1 cellular context compared by ENCODE assay signal in the genomic region with DNA sequence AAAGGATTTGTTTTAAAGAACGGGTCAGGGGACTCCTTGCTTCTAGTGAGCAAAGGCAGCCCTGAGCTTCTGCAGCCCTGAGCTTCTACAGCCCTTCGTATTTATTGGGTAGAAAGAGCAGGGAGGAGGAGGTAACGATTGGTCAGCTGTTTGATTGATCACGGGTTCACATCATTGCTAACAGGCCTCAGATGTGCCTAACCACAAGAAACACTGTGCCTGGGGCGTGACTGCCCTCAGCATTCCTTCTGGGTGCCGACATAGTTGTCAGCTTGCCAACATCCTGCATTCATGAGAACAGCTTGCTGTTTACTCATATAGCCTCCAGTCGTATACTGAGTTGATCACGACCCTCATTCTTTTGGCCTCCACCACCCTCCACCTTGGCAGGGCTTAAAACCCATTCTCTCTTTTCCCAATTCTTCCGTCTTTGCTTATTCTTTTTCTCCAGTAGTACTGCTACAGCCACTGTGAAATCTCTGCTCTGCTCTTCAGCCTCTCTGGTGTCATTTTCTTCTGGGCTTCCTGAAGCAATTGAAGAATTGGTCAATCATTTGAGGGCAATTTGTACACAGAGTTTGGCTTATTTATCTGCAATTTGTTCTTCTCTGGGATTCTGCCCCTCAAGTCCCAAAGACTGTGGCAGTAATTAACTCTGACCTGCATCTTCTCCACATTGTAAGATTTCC.
TF ChIP-seq lines count a peak whose summit lies in the region.

No MANE protein-coding gene starts in this region.

TF ChIP-seq in HepG2, 621 proteins besides CTCF, POLR2A, EP300 and RAD21 (continued from another document):
- TF ChIP-seq STAT6 (CRISPR knock-in tag; IDR thresholded peaks at IDR 0.05; ENCODE audit: borderline replicate concordance), result no peak
- TF ChIP-seq REPIN1 (CRISPR knock-in tag; IDR thresholded peaks at IDR 0.05; ENCODE audit: borderline replicate concordance, low read depth), result no peak
- TF ChIP-seq, protein P1, sequence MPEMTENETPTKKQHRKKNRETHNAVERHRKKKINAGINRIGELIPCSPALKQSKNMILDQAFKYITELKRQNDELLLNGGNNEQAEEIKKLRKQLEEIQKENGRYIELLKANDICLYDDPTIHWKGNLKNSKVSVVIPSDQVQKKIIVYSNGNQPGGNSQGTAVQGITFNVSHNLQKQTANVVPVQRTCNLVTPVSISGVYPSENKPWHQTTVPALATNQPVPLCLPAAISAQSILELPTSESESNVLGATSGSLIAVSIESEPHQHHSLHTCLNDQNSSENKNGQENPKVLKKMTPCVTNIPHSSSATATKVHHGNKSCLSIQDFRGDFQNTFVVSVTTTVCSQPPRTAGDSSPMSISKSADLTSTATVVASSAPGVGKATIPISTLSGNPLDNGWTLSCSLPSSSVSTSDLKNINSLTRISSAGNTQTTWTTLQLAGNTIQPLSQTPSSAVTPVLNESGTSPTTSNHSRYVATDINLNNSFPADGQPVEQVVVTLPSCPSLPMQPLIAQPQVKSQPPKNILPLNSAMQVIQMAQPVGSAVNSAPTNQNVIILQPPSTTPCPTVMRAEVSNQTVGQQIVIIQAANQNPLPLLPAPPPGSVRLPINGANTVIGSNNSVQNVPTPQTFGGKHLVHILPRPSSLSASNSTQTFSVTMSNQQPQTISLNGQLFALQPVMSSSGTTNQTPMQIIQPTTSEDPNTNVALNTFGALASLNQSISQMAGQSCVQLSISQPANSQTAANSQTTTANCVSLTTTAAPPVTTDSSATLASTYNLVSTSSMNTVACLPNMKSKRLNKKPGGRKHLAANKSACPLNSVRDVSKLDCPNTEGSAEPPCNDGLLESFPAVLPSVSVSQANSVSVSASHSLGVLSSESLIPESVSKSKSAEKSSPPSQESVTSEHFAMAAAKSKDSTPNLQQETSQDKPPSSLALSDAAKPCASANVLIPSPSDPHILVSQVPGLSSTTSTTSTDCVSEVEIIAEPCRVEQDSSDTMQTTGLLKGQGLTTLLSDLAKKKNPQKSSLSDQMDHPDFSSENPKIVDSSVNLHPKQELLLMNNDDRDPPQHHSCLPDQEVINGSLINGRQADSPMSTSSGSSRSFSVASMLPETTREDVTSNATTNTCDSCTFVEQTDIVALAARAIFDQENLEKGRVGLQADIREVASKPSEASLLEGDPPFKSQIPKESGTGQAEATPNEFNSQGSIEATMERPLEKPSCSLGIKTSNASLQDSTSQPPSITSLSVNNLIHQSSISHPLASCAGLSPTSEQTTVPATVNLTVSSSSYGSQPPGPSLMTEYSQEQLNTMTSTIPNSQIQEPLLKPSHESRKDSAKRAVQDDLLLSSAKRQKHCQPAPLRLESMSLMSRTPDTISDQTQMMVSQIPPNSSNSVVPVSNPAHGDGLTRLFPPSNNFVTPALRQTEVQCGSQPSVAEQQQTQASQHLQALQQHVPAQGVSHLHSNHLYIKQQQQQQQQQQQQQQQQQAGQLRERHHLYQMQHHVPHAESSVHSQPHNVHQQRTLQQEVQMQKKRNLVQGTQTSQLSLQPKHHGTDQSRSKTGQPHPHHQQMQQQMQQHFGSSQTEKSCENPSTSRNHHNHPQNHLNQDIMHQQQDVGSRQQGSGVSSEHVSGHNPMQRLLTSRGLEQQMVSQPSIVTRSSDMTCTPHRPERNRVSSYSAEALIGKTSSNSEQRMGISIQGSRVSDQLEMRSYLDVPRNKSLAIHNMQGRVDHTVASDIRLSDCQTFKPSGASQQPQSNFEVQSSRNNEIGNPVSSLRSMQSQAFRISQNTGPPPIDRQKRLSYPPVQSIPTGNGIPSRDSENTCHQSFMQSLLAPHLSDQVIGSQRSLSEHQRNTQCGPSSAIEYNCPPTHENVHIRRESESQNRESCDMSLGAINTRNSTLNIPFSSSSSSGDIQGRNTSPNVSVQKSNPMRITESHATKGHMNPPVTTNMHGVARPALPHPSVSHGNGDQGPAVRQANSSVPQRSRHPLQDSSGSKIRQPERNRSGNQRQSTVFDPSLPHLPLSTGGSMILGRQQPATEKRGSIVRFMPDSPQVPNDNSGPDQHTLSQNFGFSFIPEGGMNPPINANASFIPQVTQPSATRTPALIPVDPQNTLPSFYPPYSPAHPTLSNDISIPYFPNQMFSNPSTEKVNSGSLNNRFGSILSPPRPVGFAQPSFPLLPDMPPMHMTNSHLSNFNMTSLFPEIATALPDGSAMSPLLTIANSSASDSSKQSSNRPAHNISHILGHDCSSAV (CRISPR knock-in tag; IDR thresholded peaks at IDR 0.05; ENCODE audit: borderline replicate concordance), result no peak
- TF ChIP-seq ARID2 (CRISPR knock-in tag; IDR thresholded peaks at IDR 0.05; ENCODE audit: borderline replicate concordance), result no peak
